Comparison of ENCODE assay signal across 8 cellular contexts in genomic region chr20:3786126-3786484, GRCh38. TPM values are rescaled to one million over a fixed set of nuclear protein-coding genes. Genes with fewer than 3 reads are reported as not detected.
DNase-seq lines count a peak whose midpoint lies in the region; ATAC-seq and TF ChIP-seq lines count a peak whose summit lies in the region.

No MANE protein-coding gene starts in this region.

- peaks cover 46% of the 10 kb centered on the region for H3K4me1 Mint-ChIP-seq in activated T-helper 1 cell treated with anti-CD3 and anti-CD28 coated beads, Interleukin-12 subunit alpha, Interleukin-12 subunit beta, Interleukin-2, Interleukin-4 antibody, amounts not matched to agents 30 ng/mL and 10 ng/mL and 1 ng/mL, durations not matched to agents 14 hours and 24 hours and 36 hours (ENCODE audit: low read depth)

- H3K4me1 ChIP-seq in HAP-1 (peaks cover 6% of the 10 kb centered on the region), neutrophil (ENCODE audit: control insufficient read depth in 1 of 2, insufficient read depth in 1 of 2, low read depth in 1 of 2, low read length in 1 of 2) (peaks cover 32 to 37% of the 10 kb centered on the region in 2 experiments)

- peak overlapping the region; percentile 39 for H3K4me3 ChIP-seq in HAP-1
- H3K4me3 ChIP-seq in fibroblast of the aortic adventitia (ENCODE audit: low read depth, low read length) = peak overlapping the region; percentile 85
- H3K4me3 ChIP-seq in neutrophil (ENCODE audit: low read depth in 1 of 2, low read length in 1 of 2) = peak overlapping the region; percentile 58 to 59

- peaks cover 1% of the 10 kb centered on the region for H3K27me3 Mint-ChIP-seq in activated T-helper 1 cell treated with anti-CD3 and anti-CD28 coated beads, Interleukin-12 subunit alpha, Interleukin-12 subunit beta, Interleukin-2, Interleukin-4 antibody, amounts not matched to agents 30 ng/mL and 10 ng/mL and 1 ng/mL, durations not matched to agents 14 hours and 24 hours and 36 hours (ENCODE audit: insufficient read depth)

- DNase-seq in NCI-H2029 (lab: John Stamatoyannopoulos, UW) (peak; percentile 35), NCI-H2029 treated with DMSO at 0.1 percent for 48 hours (lab: John Stamatoyannopoulos, UW) (no peak), HAP-1 (ENCODE audit: low spot score in 2 of 2) (peak in 1 of 2 experiments; percentile 61), NCI-H1105 (lab: John Stamatoyannopoulos, UW) (peak; percentile 51), fibroblast of the aortic adventitia (ENCODE audit: low read depth) (peak; percentile 58)
- no peak for DNase-seq in activated T-helper 1 cell treated with anti-CD3 and anti-CD28 coated beads, Interleukin-12 subunit alpha, Interleukin-12 subunit beta, Interleukin-2, Interleukin-4 antibody, amounts not matched to agents 30 ng/mL and 10 ng/mL and 1 ng/mL, durations not matched to agents 14 hours and 24 hours and 36 hours (ENCODE audit: low spot score)

- H3K4me3 Mint-ChIP-seq in activated T-helper 1 cell treated with anti-CD3 and anti-CD28 coated beads, Interleukin-12 subunit alpha, Interleukin-12 subunit beta, Interleukin-2, Interleukin-4 antibody, amounts not matched to agents 30 ng/mL and 10 ng/mL and 1 ng/mL, durations not matched to agents 14 hours and 24 hours and 36 hours = peak overlapping the region; percentile 86

- peak overlapping the region; percentile 52 for H3K27ac ChIP-seq in neutrophil

- peak overlapping the region; percentile 70 for H3K27ac Mint-ChIP-seq in activated T-helper 1 cell treated with anti-CD3 and anti-CD28 coated beads, Interleukin-12 subunit alpha, Interleukin-12 subunit beta, Interleukin-2, Interleukin-4 antibody, amounts not matched to agents 30 ng/mL and 10 ng/mL and 1 ng/mL, durations not matched to agents 14 hours and 24 hours and 36 hours

- peaks cover 8% of the 10 kb centered on the region for H3K36me3 Mint-ChIP-seq in activated T-helper 1 cell treated with anti-CD3 and anti-CD28 coated beads, Interleukin-12 subunit alpha, Interleukin-12 subunit beta, Interleukin-2, Interleukin-4 antibody, amounts not matched to agents 30 ng/mL and 10 ng/mL and 1 ng/mL, durations not matched to agents 14 hours and 24 hours and 36 hours (ENCODE audit: low read depth)

- H3K27me3 ChIP-seq in HAP-1 (ENCODE audit: low read depth) (no peaks in the 10 kb centered on the region), neutrophil (no peaks in the 10 kb centered on the region)

- peaks cover 9% of the 10 kb centered on the region; the same call in 1 of the 2 replicates for H3K36me3 ChIP-seq in HAP-1 (replicated peaks)
- H3K36me3 ChIP-seq in neutrophil = no peaks in the 10 kb centered on the region

- H3K9me3 ChIP-seq in HAP-1 = no peaks in the 10 kb centered on the region
- no peaks in the 10 kb centered on the region for H3K9me3 ChIP-seq in neutrophil

- TF ChIP-seq CTCF in fibroblast of the aortic adventitia (IDR thresholded peaks at IDR 0.05; ENCODE audit: insufficient read depth, low read length) (no peak), neutrophil (IDR thresholded peaks at IDR 0.05) (no peak)

- intact Hi-C loops in activated T-helper 1 cell treated with anti-CD3 and anti-CD28 coated beads, Interleukin-12 subunit alpha, Interleukin-12 subunit beta, Interleukin-2, Interleukin-4 antibody, amounts not matched to agents 30 ng/mL and 10 ng/mL and 1 ng/mL, durations not matched to agents 14 hours and 24 hours and 36 hours (cut with micrococcal nuclease) = loop anchor here (1.0 to 2.0 kb wide), 5 partner anchors 18 to 299 kb away; partner anchors contain the start of genes AP5S1 and MAVS

- ATAC-seq in GM21576 (IDR thresholded peaks at IDR 0.05; ENCODE audit: unreplicated experiment) = no peak

- in situ Hi-C loops in HAP-1 (cut with MboI; ENCODE audit: low sequenced_read_pairs) = no loop called here

- no peaks in the 10 kb centered on the region for H3K9me3 Mint-ChIP-seq in activated T-helper 1 cell treated with anti-CD3 and anti-CD28 coated beads, Interleukin-12 subunit alpha, Interleukin-12 subunit beta, Interleukin-2, Interleukin-4 antibody, amounts not matched to agents 30 ng/mL and 10 ng/mL and 1 ng/mL, durations not matched to agents 14 hours and 24 hours and 36 hours

RNA-seq across cellular contexts. Expression of gene CENPB, which starts 0.4 kb away (rescaled TPM):
- 72.3 and 80.2 TPM in 2 replicates for total RNA-seq in activated T-helper 1 cell treated with anti-CD3 and anti-CD28 coated beads, Interleukin-12 subunit alpha, Interleukin-12 subunit beta, Interleukin-2, Interleukin-4 antibody, amounts not matched to agents 30 ng/mL and 10 ng/mL and 1 ng/mL, durations not matched to agents 14 hours and 24 hours and 36 hours
- total RNA-seq in fibroblast of the aortic adventitia (ENCODE audit: low replicate concordance) = 94.8 and 170 TPM in 2 replicates

RNA-seq across cellular contexts. Expression of gene SPEF1, which starts 4.9 kb away (rescaled TPM):
- 0.12 TPM in 1 of 2 replicates, not detected in the other for total RNA-seq in activated T-helper 1 cell treated with anti-CD3 and anti-CD28 coated beads, Interleukin-12 subunit alpha, Interleukin-12 subunit beta, Interleukin-2, Interleukin-4 antibody, amounts not matched to agents 30 ng/mL and 10 ng/mL and 1 ng/mL, durations not matched to agents 14 hours and 24 hours and 36 hours
- 0.09 TPM in 1 of 2 replicates, not detected in the other for total RNA-seq in fibroblast of the aortic adventitia (ENCODE audit: low replicate concordance)

RNA-seq across cellular contexts. Expression of gene CDC25B, which starts 10.0 kb away (rescaled TPM):
- total RNA-seq in activated T-helper 1 cell treated with anti-CD3 and anti-CD28 coated beads, Interleukin-12 subunit alpha, Interleukin-12 subunit beta, Interleukin-2, Interleukin-4 antibody, amounts not matched to agents 30 ng/mL and 10 ng/mL and 1 ng/mL, durations not matched to agents 14 hours and 24 hours and 36 hours = 71.7 and 76.2 TPM in 2 replicates
- 51.0 and 58.5 TPM in 2 replicates for total RNA-seq in fibroblast of the aortic adventitia (ENCODE audit: low replicate concordance)

RNA-seq across cellular contexts. Expression of gene ADISSP, which starts 18.6 kb away (rescaled TPM):
- 55.5 and 64.6 TPM in 2 replicates for total RNA-seq in activated T-helper 1 cell treated with anti-CD3 and anti-CD28 coated beads, Interleukin-12 subunit alpha, Interleukin-12 subunit beta, Interleukin-2, Interleukin-4 antibody, amounts not matched to agents 30 ng/mL and 10 ng/mL and 1 ng/mL, durations not matched to agents 14 hours and 24 hours and 36 hours
- total RNA-seq in fibroblast of the aortic adventitia (ENCODE audit: low replicate concordance) = 28.4 and 37.7 TPM in 2 replicates

RNA-seq across cellular contexts. Expression of gene AP5S1, which starts 34.2 kb away (rescaled TPM):
- 14.9 and 15.0 TPM in 2 replicates for total RNA-seq in activated T-helper 1 cell treated with anti-CD3 and anti-CD28 coated beads, Interleukin-12 subunit alpha, Interleukin-12 subunit beta, Interleukin-2, Interleukin-4 antibody, amounts not matched to agents 30 ng/mL and 10 ng/mL and 1 ng/mL, durations not matched to agents 14 hours and 24 hours and 36 hours
- 9.4 and 20.4 TPM in 2 replicates for total RNA-seq in fibroblast of the aortic adventitia (ENCODE audit: low replicate concordance)

Comparison
In these comparisons a context has a peak if more than half of its experiments do, and no peak if none do; other contexts are left out.
1. DNase-seq: peak in NCI-H2029 (single experiment), NCI-H1105 (single experiment) and fibroblast of the aortic adventitia (single experiment); none in NCI-H2029 treated with DMSO at 0.1 percent for 48 hours (single experiment) and activated T-helper 1 cell treated with anti-CD3 and anti-CD28 coated beads, Interleukin-12 subunit alpha, Interleukin-12 subunit beta, Interleukin-2, Interleukin-4 antibody, amounts not matched to agents 30 ng/mL and 10 ng/mL and 1 ng/mL, durations not matched to agents 14 hours and 24 hours and 36 hours (single experiment).
2. Peak in every context shown above with its lines, with median percentiles within 50 percentile points of each other: H3K4me3 ChIP-seq.